ENCODE assay signal across 9 cellular contexts in genomic region chr3:148990211-148990610, GRCh38. TPM values are rescaled to one million over a fixed set of nuclear protein-coding genes. Genes with fewer than 3 reads are reported as not detected.
DNase-seq lines count a peak whose midpoint lies in the region; ATAC-seq and TF ChIP-seq lines count a peak whose summit lies in the region.
"Had no signal": no experiment of that assay in that cellular context is flagged by ENCODE, and none has a peak within 500 bp of the region (broad histone marks: within the 10 kb centered on the region; RNA-seq: fewer than 3 reads in every experiment).

No MANE protein-coding gene starts in this region.

- WGBS in esophagus squamous epithelium, 2 donors = 34 to 38% methylated on average over 4 of the region's 4 CpGs

- peaks cover 0 to 12% (median 1%) of the 10 kb centered on the region in 5 donors for H3K36me3 Mint-ChIP-seq in naive thymus-derived CD4-positive, alpha-beta T cell

- H3K36me3 ChIP-seq in naive thymus-derived CD4-positive, alpha-beta T cell (ENCODE audit: control insufficient read depth in 2 of 3, insufficient read depth in 3 of 3, low read length in 3 of 3) = peaks cover 0 to 4% (median 0%) of the 10 kb centered on the region in 3 experiments
- peaks cover 0 to 13% (median 0%) of the 10 kb centered on the region in 3 donors for H3K36me3 ChIP-seq in esophagus squamous epithelium

- H3K27ac ChIP-seq in naive thymus-derived CD4-positive, alpha-beta T cell (ENCODE audit: low read depth, low read length) = peak overlapping the region; percentile 76
- peak overlapping the region in 2 of 4 donors; percentile 92 to 96 for H3K27ac ChIP-seq in esophagus squamous epithelium

- intact Hi-C loops in naive thymus-derived CD4-positive, alpha-beta T cell (cut with micrococcal nuclease) = loop anchor here (2.0 to 10.0 kb wide), 8 partner anchors 33 to 1775 kb away; partner anchors contain the start of genes HPS3 (in 2 of the 2), RNF13 (in 2 of the 2), COMMD2 (in 1 of the 2) and ERICH6 (in 1 of the 2)
- intact Hi-C loops in esophagus squamous epithelium (cut with DNase I) = no loop called here

- H3K9me3 ChIP-seq in naive thymus-derived CD4-positive, alpha-beta T cell (ENCODE audit: control insufficient read depth in 2 of 3, low read length in 3 of 3) = no peaks in the 10 kb centered on the region
- H3K9me3 ChIP-seq in esophagus squamous epithelium = no peaks in the 10 kb centered on the region

- TF ChIP-seq CTCF in GM10266 (IDR thresholded peaks at IDR 0.05; ENCODE audit: control insufficient read depth, insufficient read depth, low read depth, missing control alignments) (no peak), esophagus squamous epithelium (IDR thresholded peaks at IDR 0.05) (no peak)

- peaks cover 0 to 5% (median 0%) of the 10 kb centered on the region in 5 donors for H3K27me3 Mint-ChIP-seq in naive thymus-derived CD4-positive, alpha-beta T cell

- no peaks in the 10 kb centered on the region for H3K9me3 Mint-ChIP-seq in naive thymus-derived CD4-positive, alpha-beta T cell

- POLR2A ChIA-PET in naive thymus-derived CD4-positive, alpha-beta T cell (lab: Charles Lee) = interaction anchor here (1.6 kb wide), 1 partner anchor 11 kb away, joined by 3 read pairs; no protein-coding TSS in a partner anchor

- no peaks in the 10 kb centered on the region for H3K27me3 ChIP-seq in naive thymus-derived CD4-positive, alpha-beta T cell (ENCODE audit: control insufficient read depth in 2 of 2, insufficient read depth in 2 of 2, low read length in 2 of 2)
- H3K27me3 ChIP-seq in esophagus squamous epithelium = no peaks in the 10 kb centered on the region

- DNase-seq in GM10266 (ENCODE audit: extremely low spot score) (peak; percentile 56), NOMO-1 treated with dmso at 0.1 percent for 144 hours (lab: John Stamatoyannopoulos, UW; ENCODE audit: unreplicated experiment) (peak; percentile 81), DMS 273 treated with DMSO at 0.1 percent for 48 hours (lab: John Stamatoyannopoulos, UW) (no peak), cerebellum (ENCODE audit: low spot score) (no peak), esophagus squamous epithelium (lab: John Stamatoyannopoulos, UW) (no peak), inferior parietal cortex (ENCODE audit: extremely low spot score) (no peak)
- no peak for DNase-seq in naive thymus-derived CD4-positive, alpha-beta T cell
- DNase-seq: effector CD8-positive, alpha-beta T cell had no signal

- peaks cover 5 to 38% (median 28%) of the 10 kb centered on the region in 7 donors for H3K4me1 Mint-ChIP-seq in naive thymus-derived CD4-positive, alpha-beta T cell

- no peak for TF ChIP-seq POLR2A in esophagus squamous epithelium (IDR thresholded peaks at IDR 0.05)

- peaks cover 8 to 16% of the 10 kb centered on the region in 2 donors for H3K4me1 ChIP-seq in naive thymus-derived CD4-positive, alpha-beta T cell (ENCODE audit: control insufficient read depth in 2 of 2, insufficient read depth in 2 of 2, low read length in 2 of 2)
- H3K4me1 ChIP-seq in esophagus squamous epithelium = peaks cover 9 to 32% (median 9%) of the 10 kb centered on the region in 3 donors

- peak; percentile 40 for ATAC-seq in GM21737 (IDR thresholded peaks at IDR 0.05; ENCODE audit: unreplicated experiment)
- no peak for ATAC-seq in naive thymus-derived CD4-positive, alpha-beta T cell

- CTCF ChIA-PET in naive thymus-derived CD4-positive, alpha-beta T cell (lab: Charles Lee) = no interaction called here

- H3K4me3 Mint-ChIP-seq in naive thymus-derived CD4-positive, alpha-beta T cell = peak overlapping the region; percentile 37 to 90 (median 84)

- H3K4me3 ChIP-seq in naive thymus-derived CD4-positive, alpha-beta T cell (ENCODE audit: low read length) = no peak overlapping the region
- no peak overlapping the region for H3K4me3 ChIP-seq in esophagus squamous epithelium

- peak overlapping the region in 7 of 9 donors; percentile 46 to 83 (median 75) for H3K27ac Mint-ChIP-seq in naive thymus-derived CD4-positive, alpha-beta T cell

RNA-seq across cellular contexts. Expression of gene GYG1, which starts 1.1 kb away (rescaled TPM):
- total RNA-seq in naive thymus-derived CD4-positive, alpha-beta T cell = 10 to 100 TPM; 15.5 to 39.3 (median 16.2) TPM
- 10 to 100 TPM; 28.9 to 34.7 TPM for polyA plus RNA-seq in naive thymus-derived CD4-positive, alpha-beta T cell
- 27.4 TPM for total RNA-seq in cerebellum
- 10 to 100 TPM; 16.6 to 55.5 (median 35.8) TPM for total RNA-seq in esophagus squamous epithelium

Comparison
In these comparisons a context has a peak if more than half of its experiments do, and no peak if none do; other contexts are left out.
1. DNase-seq: peak in GM10266 (single experiment) and NOMO-1 treated with dmso at 0.1 percent for 144 hours (single experiment); none in naive thymus-derived CD4-positive, alpha-beta T cell (0 of 9), DMS 273 treated with DMSO at 0.1 percent for 48 hours (single experiment), cerebellum (single experiment), esophagus squamous epithelium (single experiment) and inferior parietal cortex (single experiment).